Comparison of ENCODE assay signal across 8 cellular contexts in the genomic region with DNA sequence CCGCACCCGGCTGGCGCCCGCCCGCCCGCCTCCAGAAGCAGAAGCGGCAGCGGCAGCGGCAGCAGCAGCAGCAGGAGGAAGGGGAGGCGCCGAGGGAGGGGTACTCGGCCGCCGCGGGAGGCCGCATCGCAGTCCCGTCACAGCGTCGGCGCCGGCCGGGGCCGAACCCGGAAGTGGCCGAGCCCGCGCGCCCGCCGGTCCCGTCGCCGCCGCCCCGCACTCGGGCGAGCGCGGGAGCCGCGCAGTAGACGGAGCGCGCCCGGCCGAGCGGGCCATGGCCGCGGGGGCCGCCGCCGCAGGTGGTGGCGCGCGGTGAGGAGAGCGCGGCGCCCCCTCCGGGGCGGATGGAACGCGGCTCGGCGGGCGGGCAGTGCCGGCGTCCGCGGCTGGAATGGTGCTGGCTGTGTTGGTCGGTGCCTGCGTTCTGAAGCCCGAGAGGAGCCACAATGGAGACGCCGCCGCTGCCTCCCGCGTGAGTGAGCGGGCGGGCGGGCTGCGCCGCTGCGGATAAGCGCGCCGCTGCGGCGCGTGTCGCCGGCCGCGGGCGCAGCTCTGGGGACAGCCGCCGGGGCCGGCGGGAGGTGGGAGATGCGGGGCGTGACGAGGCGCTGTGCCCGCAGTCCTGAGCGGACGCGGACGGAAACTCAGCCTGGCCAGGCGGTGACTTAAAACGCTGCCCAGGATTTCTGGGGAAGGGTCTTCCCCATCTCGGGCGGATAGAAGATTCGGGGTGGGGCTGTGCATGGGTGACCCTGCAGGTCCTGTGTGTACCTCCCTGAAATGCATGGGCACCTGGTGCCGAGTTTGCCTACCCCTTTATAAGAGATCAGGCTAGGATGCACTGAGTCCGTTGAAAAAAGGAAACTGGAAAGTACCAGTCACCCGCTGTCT. TPM values are rescaled to one million over a fixed set of nuclear protein-coding genes. Genes with fewer than 3 reads are reported as not detected.
DNase-seq lines count a peak whose midpoint lies in the region; ATAC-seq and TF ChIP-seq lines count a peak whose summit lies in the region.

A gene with protein sequence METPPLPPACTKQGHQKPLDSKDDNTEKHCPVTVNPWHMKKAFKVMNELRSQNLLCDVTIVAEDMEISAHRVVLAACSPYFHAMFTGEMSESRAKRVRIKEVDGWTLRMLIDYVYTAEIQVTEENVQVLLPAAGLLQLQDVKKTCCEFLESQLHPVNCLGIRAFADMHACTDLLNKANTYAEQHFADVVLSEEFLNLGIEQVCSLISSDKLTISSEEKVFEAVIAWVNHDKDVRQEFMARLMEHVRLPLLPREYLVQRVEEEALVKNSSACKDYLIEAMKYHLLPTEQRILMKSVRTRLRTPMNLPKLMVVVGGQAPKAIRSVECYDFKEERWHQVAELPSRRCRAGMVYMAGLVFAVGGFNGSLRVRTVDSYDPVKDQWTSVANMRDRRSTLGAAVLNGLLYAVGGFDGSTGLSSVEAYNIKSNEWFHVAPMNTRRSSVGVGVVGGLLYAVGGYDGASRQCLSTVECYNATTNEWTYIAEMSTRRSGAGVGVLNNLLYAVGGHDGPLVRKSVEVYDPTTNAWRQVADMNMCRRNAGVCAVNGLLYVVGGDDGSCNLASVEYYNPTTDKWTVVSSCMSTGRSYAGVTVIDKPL (plus strand): TSS at position 131 of the 891 bp plus-strand sequence. CDS start 316 bp downstream, at position 447.

- peak within 1 kb of the TSS; percentile 99 for H2AFZ ChIP-seq in GM23248

- H3K27ac ChIP-seq in GM23248 (peak within 1 kb of the TSS; percentile 6; the same call in 1 of the 2 replicates), adrenal gland (peak within 1 kb of the TSS in 4 of 5 donors; percentile 83 to 97 (median 87)), psoas muscle (peak within 1 kb of the TSS; percentile 65), uterus (peak within 1 kb of the TSS; percentile 83 to 87)

- ATAC-seq in T-cell (replicated peaks in 1 of 4) (peak; percentile 81 to 87 (median 85)), left cardiac atrium (peak; percentile 97), psoas muscle (peak; percentile 53 to 93 (median 91))

- H3K79me2 ChIP-seq in GM23248 (ENCODE audit: insufficient read depth) = peaks cover 48% of the 10 kb centered on the region

- peak within 1 kb of the TSS; percentile 96 for H3K4me2 ChIP-seq in GM23248 (ENCODE audit: unreplicated experiment)

- H3K9me3 Mint-ChIP-seq in T-cell = no peaks in the 10 kb centered on the region

- peak within 1 kb of the TSS; percentile 85 to 91 for H3K27ac Mint-ChIP-seq in T-cell

- peaks cover 18% of the 10 kb centered on the region for H3F3A ChIP-seq in GM23248 (ENCODE audit: insufficient read depth)

- H3K4me1 ChIP-seq in GM23248 (ENCODE audit: insufficient read depth) (peaks cover 29% of the 10 kb centered on the region), adrenal gland (replicated peaks in 1 of 2) (peaks cover 5 to 16% of the 10 kb centered on the region in 2 donors), psoas muscle (peaks cover 5% of the 10 kb centered on the region), uterus (peaks cover 0 to 4% of the 10 kb centered on the region in 2 donors)

- TF ChIP-seq POLR2A in adrenal gland (IDR thresholded peaks at IDR 0.05) = peak; percentile 84 to 87
- TF ChIP-seq POLR2A in uterus (IDR thresholded peaks at IDR 0.05) = peak; percentile 56 to 77

- peak within 1 kb of the TSS; percentile 96 for H3K4me3 ChIP-seq in GM23248
- peak within 1 kb of the TSS; percentile 74 for H3K4me3 ChIP-seq in LNCaP clone FGC (ENCODE audit: low read depth, low read length)
- H3K4me3 ChIP-seq in adrenal gland = peak within 1 kb of the TSS; percentile 16 to 99 (median 46)
- peak within 1 kb of the TSS; percentile 78 for H3K4me3 ChIP-seq in psoas muscle
- peak within 1 kb of the TSS; percentile 52 to 86 for H3K4me3 ChIP-seq in uterus

- no peaks in the 10 kb centered on the region for H3K27me3 ChIP-seq in GM23248 (replicated peaks; ENCODE audit: insufficient read depth)
- H3K27me3 ChIP-seq in adrenal gland = no peaks in the 10 kb centered on the region
- peaks cover 0 to 11% (median 0%) of the 10 kb centered on the region in 3 donors for H3K27me3 ChIP-seq in psoas muscle (ENCODE audit: insufficient read depth in 3 of 3, low read length in 2 of 3)
- H3K27me3 ChIP-seq in uterus = no peaks in the 10 kb centered on the region

- no peaks in the 10 kb centered on the region for H4K20me1 ChIP-seq in GM23248 (ENCODE audit: insufficient read depth)

- POLR2A ChIA-PET in T-cell (lab: Charles Lee) = no interaction called here

- peaks cover 73 to 78% (median 74%) of the 10 kb centered on the region in 3 donors for H3K4me1 Mint-ChIP-seq in T-cell

- H3K9ac ChIP-seq in GM23248 = peak within 1 kb of the TSS; percentile 79

- no peaks in the 10 kb centered on the region for H3K36me3 Mint-ChIP-seq in T-cell

- TF ChIP-seq CTCF in LNCaP clone FGC (IDR thresholded peaks at IDR 0.05; ENCODE audit: control insufficient read depth, extremely low read depth, insufficient read depth) = 0 out of 2 replicates have a peak, but pooled peaks have one; percentile 0
- no peak for TF ChIP-seq CTCF in adrenal gland (IDR thresholded peaks at IDR 0.05)
- no peak for TF ChIP-seq CTCF in psoas muscle (IDR thresholded peaks at IDR 0.05)
- TF ChIP-seq CTCF in uterus (IDR thresholded peaks at IDR 0.05) = peak in 2 of 4 experiments; percentile 4 to 22

- CTCF ChIA-PET in T-cell (lab: Charles Lee) = no interaction called here

- peak within 1 kb of the TSS; percentile 83 to 93 (median 93) for H3K4me3 Mint-ChIP-seq in T-cell

- no peaks in the 10 kb centered on the region for H3K9me3 ChIP-seq in GM23248 (ENCODE audit: low read depth)
- H3K9me3 ChIP-seq in adrenal gland (replicated peaks in 1 of 3) = no peaks in the 10 kb centered on the region
- H3K9me3 ChIP-seq in psoas muscle = no peaks in the 10 kb centered on the region
- no peaks in the 10 kb centered on the region for H3K9me3 ChIP-seq in uterus

- intact Hi-C loops in adrenal gland (cut with DNase I) (loop anchor here (10.0 kb wide), 1 partner anchor 117 kb away; a partner anchor contains a TSS), left cardiac atrium (cut with DNase I) (loop anchor here in 1 of 2 donors (10.0 kb wide), 1 partner anchor 117 kb away; a partner anchor contains a TSS), psoas muscle (cut with DNase I) (loop anchor here (2.0 to 10.0 kb wide), 2 partner anchors 117 to 119 kb away; a partner anchor contains a TSS), uterus (cut with DNase I; ENCODE audit: low total_unique reads) (loop anchor here (10.0 kb wide), 1 partner anchor 127 kb away; no protein-coding TSS in a partner anchor)

- in situ Hi-C loops in GM23248 (cut with MboI) = no loop called here

- H3K27me3 Mint-ChIP-seq in T-cell = no peaks in the 10 kb centered on the region

- 1% methylated on average over 79 to 106 of the region's 116 CpGs for WGBS in GM23248 (ENCODE audit: low coverage in 1 of 2, low lambda C conversion rate in 2 of 2, missing lambda C conversion rate in 2 of 2), 2 experiments
- WGBS in adrenal gland, 4 donors = 0 to 1% (median 0%) methylated on average over 8 to 116 of the region's 116 CpGs
- WGBS in psoas muscle, 3 donors = 0 to 1% (median 1%) methylated on average over 66 to 116 of the region's 116 CpGs

- H3K36me3 ChIP-seq in GM23248 (ENCODE audit: low read depth) (no peaks in the 10 kb centered on the region), adrenal gland (replicated peaks in 1 of 2) (no peaks in the 10 kb centered on the region), psoas muscle (ENCODE audit: insufficient read depth in 1 of 2, low read depth in 1 of 2) (no peaks in the 10 kb centered on the region), uterus (no peaks in the 10 kb centered on the region)

- no peaks in the 10 kb centered on the region for H3K9me2 ChIP-seq in GM23248 (ENCODE audit: insufficient read depth)

- DNase-seq in GDM1 (lab: John Stamatoyannopoulos, UW) = peak; percentile 79
- peak; percentile 84 for DNase-seq in GM23248
- no peak for DNase-seq in LNCaP clone FGC (ENCODE audit: low read depth)
- DNase-seq in T-cell = peak; percentile 27 to 75 (median 58)
- DNase-seq in adrenal gland = peak; percentile 79 to 88 (median 85)
- DNase-seq in left cardiac atrium = peak; percentile 89
- peak; percentile 83 to 86 for DNase-seq in psoas muscle
- DNase-seq in uterus = peak; percentile 70 to 71

RNA-seq across cellular contexts. Expression of the gene that starts here (rescaled TPM):
- 14.8 and 20.2 TPM in 2 replicates for total RNA-seq in GM23248 (2014; rRNA removed; shearing (Covaris generic))
- 10.9 and 11.0 TPM in 2 replicates for polyA plus RNA-seq in GM23248 (2016; fragmentation: Nextera tagmentation; extraction: Ambion mirVana)
- 10 to 100 TPM; 18.9 to 24.6 (median 21.1) TPM for total RNA-seq in T-cell
- total RNA-seq in adrenal gland = 10 to 100 TPM; 19.1 to 45.5 (median 26.7) TPM
- 10 to 100 TPM in 2 of 3 donors, 1 to 10 TPM in 1; 9.7 to 33.2 (median 11.3) TPM for polyA plus RNA-seq in adrenal gland
- total RNA-seq in left cardiac atrium = 10 to 100 TPM; 11.0 to 14.3 TPM
- total RNA-seq in psoas muscle = 1 to 10 TPM; 3.6 to 7.8 (median 5.2) TPM
- 1 to 10 TPM; 3.1 to 4.7 (median 4.5) TPM for polyA plus RNA-seq in psoas muscle
- 10 to 100 TPM in 3 of 4 donors, 1 to 10 TPM in 1; 6.1 to 68.2 (median 26.2) TPM for total RNA-seq in uterus

Comparison
In these comparisons a context has a peak if more than half of its experiments do, and no peak if none do; other contexts are left out.
1. H3K27ac ChIP-seq: peak in every context shown above with its lines; median percentile 87 in adrenal gland; 85 in uterus; 65 in psoas muscle; 6 in GM23248.